In genomic region chr22:50140615-50141014, GRCh38 we compare ENCODE assay signal across 1 cellular context.
A peak's percentile ranks its signal among the peaks of the same experiment; 100 is the strongest.
TF ChIP-seq lines count a peak whose summit lies in the region.

No MANE protein-coding gene starts in this region.

TF ChIP-seq in HepG2, 621 proteins besides CTCF, POLR2A, EP300 and RAD21 (continued from another document):
- TF ChIP-seq, protein P1, sequence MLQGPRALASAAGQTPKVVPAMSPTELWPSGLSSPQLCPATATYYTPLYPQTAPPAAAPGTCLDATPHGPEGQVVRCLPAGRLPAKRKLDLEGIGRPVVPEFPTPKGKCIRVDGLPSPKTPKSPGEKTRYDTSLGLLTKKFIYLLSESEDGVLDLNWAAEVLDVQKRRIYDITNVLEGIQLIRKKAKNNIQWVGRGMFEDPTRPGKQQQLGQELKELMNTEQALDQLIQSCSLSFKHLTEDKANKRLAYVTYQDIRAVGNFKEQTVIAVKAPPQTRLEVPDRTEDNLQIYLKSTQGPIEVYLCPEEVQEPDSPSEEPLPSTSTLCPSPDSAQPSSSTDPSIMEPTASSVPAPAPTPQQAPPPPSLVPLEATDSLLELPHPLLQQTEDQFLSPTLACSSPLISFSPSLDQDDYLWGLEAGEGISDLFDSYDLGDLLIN (CRISPR knock-in tag; IDR thresholded peaks at IDR 0.05; ENCODE audit: borderline replicate concordance), result no peak
- no peak for TF ChIP-seq PREB (CRISPR knock-in tag; IDR thresholded peaks at IDR 0.05)
- TF ChIP-seq IRF9 (CRISPR knock-in tag; IDR thresholded peaks at IDR 0.05; ENCODE audit: borderline replicate concordance), result no peak
- no peak for TF ChIP-seq ZBTB1 (CRISPR knock-in tag; IDR thresholded peaks at IDR 0.05; ENCODE audit: borderline replicate concordance)
- TF ChIP-seq ZFP36L2 (CRISPR knock-in tag; IDR thresholded peaks at IDR 0.05), result no peak
- TF ChIP-seq HNRNPL (IDR thresholded peaks at IDR 0.05; ENCODE audit: low read depth, low read length), result no peak
- TF ChIP-seq ZNF605 (CRISPR knock-in tag; IDR thresholded peaks at IDR 0.05), result no peak
- TF ChIP-seq PRMT3 (CRISPR knock-in tag; IDR thresholded peaks at IDR 0.05; ENCODE audit: borderline replicate concordance, low read depth), result no peak
- TF ChIP-seq, protein P2, sequence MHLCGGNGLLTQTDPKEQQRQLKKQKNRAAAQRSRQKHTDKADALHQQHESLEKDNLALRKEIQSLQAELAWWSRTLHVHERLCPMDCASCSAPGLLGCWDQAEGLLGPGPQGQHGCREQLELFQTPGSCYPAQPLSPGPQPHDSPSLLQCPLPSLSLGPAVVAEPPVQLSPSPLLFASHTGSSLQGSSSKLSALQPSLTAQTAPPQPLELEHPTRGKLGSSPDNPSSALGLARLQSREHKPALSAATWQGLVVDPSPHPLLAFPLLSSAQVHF (CRISPR knock-in tag; IDR thresholded peaks at IDR 0.05), result no peak
- TF ChIP-seq ZNF614 (CRISPR knock-in tag; IDR thresholded peaks at IDR 0.05; ENCODE audit: borderline replicate concordance), result no peak
- TF ChIP-seq, protein P3, sequence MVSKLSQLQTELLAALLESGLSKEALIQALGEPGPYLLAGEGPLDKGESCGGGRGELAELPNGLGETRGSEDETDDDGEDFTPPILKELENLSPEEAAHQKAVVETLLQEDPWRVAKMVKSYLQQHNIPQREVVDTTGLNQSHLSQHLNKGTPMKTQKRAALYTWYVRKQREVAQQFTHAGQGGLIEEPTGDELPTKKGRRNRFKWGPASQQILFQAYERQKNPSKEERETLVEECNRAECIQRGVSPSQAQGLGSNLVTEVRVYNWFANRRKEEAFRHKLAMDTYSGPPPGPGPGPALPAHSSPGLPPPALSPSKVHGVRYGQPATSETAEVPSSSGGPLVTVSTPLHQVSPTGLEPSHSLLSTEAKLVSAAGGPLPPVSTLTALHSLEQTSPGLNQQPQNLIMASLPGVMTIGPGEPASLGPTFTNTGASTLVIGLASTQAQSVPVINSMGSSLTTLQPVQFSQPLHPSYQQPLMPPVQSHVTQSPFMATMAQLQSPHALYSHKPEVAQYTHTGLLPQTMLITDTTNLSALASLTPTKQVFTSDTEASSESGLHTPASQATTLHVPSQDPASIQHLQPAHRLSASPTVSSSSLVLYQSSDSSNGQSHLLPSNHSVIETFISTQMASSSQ (IDR thresholded peaks at IDR 0.05; ENCODE audit: low read depth), result no peak
- TF ChIP-seq, protein P3 (CRISPR knock-in tag; IDR thresholded peaks at IDR 0.05; ENCODE audit: borderline replicate concordance), result no peak
- no peak for TF ChIP-seq NFE2L1 (CRISPR knock-in tag; IDR thresholded peaks at IDR 0.05; ENCODE audit: borderline replicate concordance)
- no peak for TF ChIP-seq ZFP36 (IDR thresholded peaks at IDR 0.05; ENCODE audit: borderline replicate concordance, low read depth, low read length, partially characterized antibody)
- TF ChIP-seq XRCC5 (optimal IDR thresholded peaks at IDR 0.05; ENCODE audit: low read length), result no peak
- TF ChIP-seq, protein P4, sequence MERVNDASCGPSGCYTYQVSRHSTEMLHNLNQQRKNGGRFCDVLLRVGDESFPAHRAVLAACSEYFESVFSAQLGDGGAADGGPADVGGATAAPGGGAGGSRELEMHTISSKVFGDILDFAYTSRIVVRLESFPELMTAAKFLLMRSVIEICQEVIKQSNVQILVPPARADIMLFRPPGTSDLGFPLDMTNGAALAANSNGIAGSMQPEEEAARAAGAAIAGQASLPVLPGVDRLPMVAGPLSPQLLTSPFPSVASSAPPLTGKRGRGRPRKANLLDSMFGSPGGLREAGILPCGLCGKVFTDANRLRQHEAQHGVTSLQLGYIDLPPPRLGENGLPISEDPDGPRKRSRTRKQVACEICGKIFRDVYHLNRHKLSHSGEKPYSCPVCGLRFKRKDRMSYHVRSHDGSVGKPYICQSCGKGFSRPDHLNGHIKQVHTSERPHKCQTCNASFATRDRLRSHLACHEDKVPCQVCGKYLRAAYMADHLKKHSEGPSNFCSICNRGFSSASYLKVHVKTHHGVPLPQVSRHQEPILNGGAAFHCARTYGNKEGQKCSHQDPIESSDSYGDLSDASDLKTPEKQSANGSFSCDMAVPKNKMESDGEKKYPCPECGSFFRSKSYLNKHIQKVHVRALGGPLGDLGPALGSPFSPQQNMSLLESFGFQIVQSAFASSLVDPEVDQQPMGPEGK (CRISPR knock-in tag; IDR thresholded peaks at IDR 0.05), result peak; percentile 41; the same call in 1 of the 2 replicates
- no peak for TF ChIP-seq ZNF83 (CRISPR knock-in tag; IDR thresholded peaks at IDR 0.05; ENCODE audit: borderline replicate concordance)
- TF ChIP-seq ZBTB44 (CRISPR knock-in tag; IDR thresholded peaks at IDR 0.05), result no peak
- TF ChIP-seq ZNF333 (CRISPR knock-in tag; IDR thresholded peaks at IDR 0.05; ENCODE audit: borderline replicate concordance), result no peak
- TF ChIP-seq ZKSCAN1 (IDR thresholded peaks at IDR 0.05; ENCODE audit: low read length), result no peak
- no peak for TF ChIP-seq TSC22D2 (CRISPR knock-in tag; IDR thresholded peaks at IDR 0.05; ENCODE audit: borderline replicate concordance)
- TF ChIP-seq ZNF749 (CRISPR knock-in tag; IDR thresholded peaks at IDR 0.05; ENCODE audit: borderline replicate concordance), result no peak
- no peak for TF ChIP-seq WIZ (CRISPR knock-in tag; IDR thresholded peaks at IDR 0.05)
- TF ChIP-seq, protein P5, sequence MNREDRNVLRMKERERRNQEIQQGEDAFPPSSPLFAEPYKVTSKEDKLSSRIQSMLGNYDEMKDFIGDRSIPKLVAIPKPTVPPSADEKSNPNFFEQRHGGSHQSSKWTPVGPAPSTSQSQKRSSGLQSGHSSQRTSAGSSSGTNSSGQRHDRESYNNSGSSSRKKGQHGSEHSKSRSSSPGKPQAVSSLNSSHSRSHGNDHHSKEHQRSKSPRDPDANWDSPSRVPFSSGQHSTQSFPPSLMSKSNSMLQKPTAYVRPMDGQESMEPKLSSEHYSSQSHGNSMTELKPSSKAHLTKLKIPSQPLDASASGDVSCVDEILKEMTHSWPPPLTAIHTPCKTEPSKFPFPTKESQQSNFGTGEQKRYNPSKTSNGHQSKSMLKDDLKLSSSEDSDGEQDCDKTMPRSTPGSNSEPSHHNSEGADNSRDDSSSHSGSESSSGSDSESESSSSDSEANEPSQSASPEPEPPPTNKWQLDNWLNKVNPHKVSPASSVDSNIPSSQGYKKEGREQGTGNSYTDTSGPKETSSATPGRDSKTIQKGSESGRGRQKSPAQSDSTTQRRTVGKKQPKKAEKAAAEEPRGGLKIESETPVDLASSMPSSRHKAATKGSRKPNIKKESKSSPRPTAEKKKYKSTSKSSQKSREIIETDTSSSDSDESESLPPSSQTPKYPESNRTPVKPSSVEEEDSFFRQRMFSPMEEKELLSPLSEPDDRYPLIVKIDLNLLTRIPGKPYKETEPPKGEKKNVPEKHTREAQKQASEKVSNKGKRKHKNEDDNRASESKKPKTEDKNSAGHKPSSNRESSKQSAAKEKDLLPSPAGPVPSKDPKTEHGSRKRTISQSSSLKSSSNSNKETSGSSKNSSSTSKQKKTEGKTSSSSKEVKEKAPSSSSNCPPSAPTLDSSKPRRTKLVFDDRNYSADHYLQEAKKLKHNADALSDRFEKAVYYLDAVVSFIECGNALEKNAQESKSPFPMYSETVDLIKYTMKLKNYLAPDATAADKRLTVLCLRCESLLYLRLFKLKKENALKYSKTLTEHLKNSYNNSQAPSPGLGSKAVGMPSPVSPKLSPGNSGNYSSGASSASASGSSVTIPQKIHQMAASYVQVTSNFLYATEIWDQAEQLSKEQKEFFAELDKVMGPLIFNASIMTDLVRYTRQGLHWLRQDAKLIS (CRISPR knock-in tag; IDR thresholded peaks at IDR 0.05), result no peak
- TF ChIP-seq, protein P6, sequence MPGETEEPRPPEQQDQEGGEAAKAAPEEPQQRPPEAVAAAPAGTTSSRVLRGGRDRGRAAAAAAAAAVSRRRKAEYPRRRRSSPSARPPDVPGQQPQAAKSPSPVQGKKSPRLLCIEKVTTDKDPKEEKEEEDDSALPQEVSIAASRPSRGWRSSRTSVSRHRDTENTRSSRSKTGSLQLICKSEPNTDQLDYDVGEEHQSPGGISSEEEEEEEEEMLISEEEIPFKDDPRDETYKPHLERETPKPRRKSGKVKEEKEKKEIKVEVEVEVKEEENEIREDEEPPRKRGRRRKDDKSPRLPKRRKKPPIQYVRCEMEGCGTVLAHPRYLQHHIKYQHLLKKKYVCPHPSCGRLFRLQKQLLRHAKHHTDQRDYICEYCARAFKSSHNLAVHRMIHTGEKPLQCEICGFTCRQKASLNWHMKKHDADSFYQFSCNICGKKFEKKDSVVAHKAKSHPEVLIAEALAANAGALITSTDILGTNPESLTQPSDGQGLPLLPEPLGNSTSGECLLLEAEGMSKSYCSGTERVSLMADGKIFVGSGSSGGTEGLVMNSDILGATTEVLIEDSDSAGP (CRISPR knock-in tag; IDR thresholded peaks at IDR 0.05; ENCODE audit: borderline replicate concordance), result no peak
- TF ChIP-seq SKI (IDR thresholded peaks at IDR 0.05; ENCODE audit: partially characterized antibody), result no peak
- TF ChIP-seq TP53 (CRISPR knock-in tag; conservative IDR thresholded peaks at IDR 0.05), result no peak
- TF ChIP-seq ZNF224 (CRISPR knock-in tag; IDR thresholded peaks at IDR 0.05), result no peak
- TF ChIP-seq PHF5A (CRISPR knock-in tag; IDR thresholded peaks at IDR 0.05; ENCODE audit: low read depth, unreplicated experiment), result no peak
- no peak for TF ChIP-seq PTBP1 (IDR thresholded peaks at IDR 0.05; ENCODE audit: low read depth, low read length, poor library complexity, severe bottlenecking)
- no peak for TF ChIP-seq RBM22 (optimal IDR thresholded peaks at IDR 0.05; ENCODE audit: low read length)
- TF ChIP-seq ZKSCAN8 (CRISPR knock-in tag; IDR thresholded peaks at IDR 0.05; ENCODE audit: borderline replicate concordance), result no peak
- no peak for TF ChIP-seq ZNF280D (CRISPR knock-in tag; IDR thresholded peaks at IDR 0.05)
- TF ChIP-seq ZNF451 (CRISPR knock-in tag; IDR thresholded peaks at IDR 0.05), result no peak
- no peak for TF ChIP-seq ZNF484 (CRISPR knock-in tag; IDR thresholded peaks at IDR 0.05; ENCODE audit: borderline replicate concordance, low read depth)
- TF ChIP-seq ZMYM2 (CRISPR knock-in tag; IDR thresholded peaks at IDR 0.05), result no peak
- TF ChIP-seq PAWR (CRISPR knock-in tag; IDR thresholded peaks at IDR 0.05; ENCODE audit: borderline replicate concordance), result no peak
